In genomic region chr15:91965501-91966180, GRCh38 we compare ENCODE assay signal across 9 cellular contexts.
DNase-seq lines count a peak whose midpoint lies in the region; ATAC-seq and TF ChIP-seq lines count a peak whose summit lies in the region.
"Had no signal": no experiment of that assay in that cellular context is flagged by ENCODE, and none has a peak within 500 bp of the region (broad histone marks: within the 10 kb centered on the region; RNA-seq: fewer than 3 reads in every experiment).

No MANE protein-coding gene starts in this region.

- peak overlapping the region; percentile 24; the same call in 1 of the 2 replicates for H3K4me3 ChIP-seq in PC-9
- H3K4me3 ChIP-seq: tibial nerve had no signal

- peaks cover 50% of the 10 kb centered on the region for H3K4me1 ChIP-seq in PC-9 (replicated peaks; ENCODE audit: insufficient read depth)

- H3K36me3 ChIP-seq in PC-9 (ENCODE audit: low read depth), result no peaks in the 10 kb centered on the region
- H3K36me3 ChIP-seq: tibial nerve had no signal

- TSS peak; percentile 90 for BruUV-seq in PC-9 (replicated peaks; lab: Mats Ljungman, UMichigan)

- H3K27me3 ChIP-seq in PC-9 (ENCODE audit: insufficient read depth, low read depth), result no peaks in the 10 kb centered on the region
- H3K27me3 ChIP-seq: tibial nerve had no signal

- peak; percentile 10 for DNase-seq in GM04504 (ENCODE audit: low read depth)
- DNase-seq in PC-9, result peak; percentile 89 to 98
- no peak for DNase-seq in epithelial cell of prostate (ENCODE audit: low read depth, low spot score)
- DNase-seq in renal cortical epithelial cell (ENCODE audit: low read depth), result peak; percentile 93
- no peak for DNase-seq in islet precursor cell

- no peaks in the 10 kb centered on the region for H4K20me1 ChIP-seq in PC-9 (ENCODE audit: insufficient read depth)

- H3K79me2 ChIP-seq in PC-9 (ENCODE audit: low read depth), result peaks cover 77% of the 10 kb centered on the region

- H3K9me3 ChIP-seq in PC-9 (ENCODE audit: insufficient read depth, low read depth), result no peaks in the 10 kb centered on the region
- H3K9me3 ChIP-seq: tibial nerve had no signal

- H3K9me2 ChIP-seq in PC-9 (ENCODE audit: insufficient read depth), result no peaks in the 10 kb centered on the region

- POLR2A ChIA-PET in PC-9 (lab: Charles Lee; ENCODE audit: unreplicated experiment), result interaction anchor here (0.6 kb wide), 2 partner anchors 47 to 1818 kb away, joined by 3 to 12 read pairs; no protein-coding TSS in a partner anchor

- TF ChIP-seq CTCF in PC-9 (conservative IDR thresholded peaks at IDR 0.05), result no peak

- peak overlapping the region; percentile 77 for H3K4me2 ChIP-seq in PC-9

- H3K27ac ChIP-seq in PC-9 (peak overlapping the region; percentile 98), epithelial cell of prostate (peak overlapping the region; percentile 94)

- CTCF ChIA-PET in PC-9 (lab: Charles Lee), result interaction anchor here (0.7 kb wide), 1 partner anchor 86 kb away, joined by 5 read pairs; no protein-coding TSS in a partner anchor

- intact Hi-C loops in PC-9 (cut with micrococcal nuclease; ENCODE audit: unreplicated experiment), result loop anchor here (1.0 to 5.0 kb wide), 3 partner anchors 17 to 112 kb away; no protein-coding TSS in a partner anchor

- H2AFZ ChIP-seq in PC-9, result no peak overlapping the region

- ATAC-seq in HG02763 (IDR thresholded peaks at IDR 0.05; ENCODE audit: unreplicated experiment) (no peak), HG03095 (IDR thresholded peaks at IDR 0.05; ENCODE audit: unreplicated experiment) (no peak), HG03460 (IDR thresholded peaks at IDR 0.05; ENCODE audit: unreplicated experiment) (no peak)

- H3F3A ChIP-seq in PC-9 (ENCODE audit: insufficient read depth, low read depth), result peaks cover 41% of the 10 kb centered on the region

Comparison
In these comparisons a context has a peak if more than half of its experiments do, and no peak if none do; other contexts are left out.
1. DNase-seq: peak in GM04504 (single experiment), PC-9 (2 of 2) and renal cortical epithelial cell (single experiment); none in epithelial cell of prostate (single experiment) and islet precursor cell (single experiment).